8 cellular contexts compared by ENCODE assay signal in the genomic region with DNA sequence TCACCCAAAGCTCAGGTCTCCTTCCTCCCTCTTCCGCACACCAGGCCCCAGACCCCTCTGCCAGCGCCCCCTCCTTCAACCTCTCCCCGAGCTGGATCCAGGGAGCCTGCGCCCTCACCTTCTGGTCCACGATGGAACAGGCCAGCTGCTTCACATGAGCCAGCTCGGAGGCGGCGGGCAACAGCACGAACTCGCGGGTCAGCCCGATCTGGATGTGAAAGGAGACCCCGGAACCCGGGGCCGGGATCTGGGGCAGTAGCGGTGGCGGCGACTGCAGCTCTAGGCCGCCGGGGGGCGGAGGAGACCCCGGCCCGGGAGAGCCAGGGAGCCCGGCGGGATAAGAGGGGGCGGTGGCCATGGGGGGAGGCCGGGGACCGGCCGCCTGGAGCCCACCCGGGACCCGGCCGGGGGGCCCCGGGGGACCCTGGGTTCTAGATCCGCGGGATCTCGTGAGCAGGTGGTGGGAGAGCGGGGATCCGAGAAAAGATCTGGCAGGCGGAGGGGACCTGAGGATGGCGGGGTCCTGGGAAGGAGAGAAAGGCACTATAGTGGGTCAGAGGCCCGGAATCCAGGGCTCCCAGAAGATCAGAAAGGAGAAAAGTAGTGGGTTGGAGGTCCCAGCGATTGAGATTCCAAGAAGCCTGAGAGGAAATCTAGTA. TPM values are rescaled to one million over a fixed set of nuclear protein-coding genes. Genes with fewer than 3 reads are reported as not detected.
A peak's percentile ranks its signal among the peaks of the same experiment; 100 is the strongest.
DNase-seq lines count a peak whose midpoint lies in the region; ATAC-seq and TF ChIP-seq lines count a peak whose summit lies in the region.

No MANE protein-coding gene starts in this region.

- H3K9me3 Mint-ChIP-seq in effector memory CD8-positive, alpha-beta T cell = no peaks in the 10 kb centered on the region
- H3K9me3 Mint-ChIP-seq in natural killer cell = no peaks in the 10 kb centered on the region

- peak overlapping the region; percentile 97 for H3K27ac Mint-ChIP-seq in effector memory CD8-positive, alpha-beta T cell
- peak overlapping the region; percentile 95 to 99 for H3K27ac Mint-ChIP-seq in natural killer cell

- H3K4me3 ChIP-seq in GM12875 (ENCODE audit: low read depth, low read length) = peak overlapping the region; percentile 71

- TF ChIP-seq CTCF in GM12875 (IDR thresholded peaks at IDR 0.05; ENCODE audit: borderline replicate concordance, insufficient read depth, low read depth, low read length) = no peak
- no peak for TF ChIP-seq CTCF in natural killer cell (IDR thresholded peaks at IDR 0.05)

- peak overlapping the region; percentile 97 to 99 for H3K4me3 Mint-ChIP-seq in effector memory CD8-positive, alpha-beta T cell
- H3K4me3 Mint-ChIP-seq in natural killer cell = peak overlapping the region; percentile 98

- peaks cover 39 to 54% of the 10 kb centered on the region in 2 donors for H3K4me1 Mint-ChIP-seq in effector memory CD8-positive, alpha-beta T cell (ENCODE audit: low read depth in 2 of 2)
- H3K4me1 Mint-ChIP-seq in natural killer cell = peaks cover 45 to 75% of the 10 kb centered on the region in 2 donors

- ATAC-seq in effector memory CD8-positive, alpha-beta T cell (replicated peaks) = no peak
- no peak for ATAC-seq in natural killer cell
- ATAC-seq in HG02981 (IDR thresholded peaks at IDR 0.05; ENCODE audit: unreplicated experiment) = no peak
- no peak for ATAC-seq in GM21515 (IDR thresholded peaks at IDR 0.05; ENCODE audit: unreplicated experiment)
- no peak for ATAC-seq in HG03097 (IDR thresholded peaks at IDR 0.05; ENCODE audit: low FRiP score, unreplicated experiment)

- peak; percentile 15 for DNase-seq in RPMI7951 (ENCODE audit: low read depth)
- no peak for DNase-seq in effector memory CD8-positive, alpha-beta T cell
- DNase-seq in natural killer cell = no peak
- no peak for DNase-seq in NCI-H446 (lab: John Stamatoyannopoulos, UW)

- intact Hi-C loops in natural killer cell (cut with micrococcal nuclease) = no loop called here

- peaks cover 51% of the 10 kb centered on the region for H3K36me3 Mint-ChIP-seq in effector memory CD8-positive, alpha-beta T cell (ENCODE audit: insufficient read depth)
- no peaks in the 10 kb centered on the region for H3K36me3 Mint-ChIP-seq in natural killer cell

- H3K27me3 Mint-ChIP-seq in effector memory CD8-positive, alpha-beta T cell = no peaks in the 10 kb centered on the region
- no peaks in the 10 kb centered on the region for H3K27me3 Mint-ChIP-seq in natural killer cell (ENCODE audit: low read depth in 2 of 2)

RNA-seq across cellular contexts. Expression of a gene that starts 0.8 kb away (rescaled TPM):
- 12.9 and 14.6 TPM in 2 replicates for total RNA-seq in RPMI7951 (2014; rRNA removed; shearing (Covaris generic))
- total RNA-seq in natural killer cell = 100 to 1,000 TPM; 179 to 216 (median 203) TPM

RNA-seq across cellular contexts. Expression of a gene that starts 29.7 kb away (rescaled TPM):
- 5.4 and 9.2 TPM in 2 replicates for total RNA-seq in RPMI7951 (2014; rRNA removed; shearing (Covaris generic))
- 10 to 100 TPM; 19.1 to 23.3 (median 19.8) TPM for total RNA-seq in natural killer cell

RNA-seq across cellular contexts. Expression of a gene that starts 30.1 kb away (rescaled TPM):
- 33.6 and 42.8 TPM in 2 replicates for total RNA-seq in RPMI7951 (2014; rRNA removed; shearing (Covaris generic))
- total RNA-seq in natural killer cell = 100 to 1,000 TPM; 125 to 152 (median 125) TPM

RNA-seq across cellular contexts. Expression of a gene that starts 55.2 kb away (rescaled TPM):
- 2.2 and 3.3 TPM in 2 replicates for total RNA-seq in RPMI7951 (2014; rRNA removed; shearing (Covaris generic))
- total RNA-seq in natural killer cell = under 1 TPM in 2 of 3 donors, not detected in 1; 0.14 to 0.20 TPM

Comparison
In these comparisons a context has a peak if more than half of its experiments do, and no peak if none do; other contexts are left out.
1. RNA of a gene that starts 0.8 kb away (total RNA-seq): 179 to 216 TPM in natural killer cell; 12.9 to 14.6 TPM in RPMI7951; every median in the first group is over 10 times any median in the second.